In genomic region chr9:21995652-21996275, GRCh38 we compare ENCODE assay signal across 8 cellular contexts. TPM values are rescaled to one million over a fixed set of nuclear protein-coding genes. Genes with fewer than 3 reads are reported as not detected.
DNase-seq lines count a peak whose midpoint lies in the region; ATAC-seq, FAIRE-seq and TF ChIP-seq lines count a peak whose summit lies in the region.

No MANE protein-coding gene starts in this region.

- H3K4me3 Mint-ChIP-seq in activated T-helper 1 cell treated with anti-CD3 and anti-CD28 coated beads, Interleukin-12 subunit alpha, Interleukin-12 subunit beta, Interleukin-2, Interleukin-4 antibody, amounts not matched to agents 30 ng/mL and 10 ng/mL and 1 ng/mL, durations not matched to agents 14 hours and 24 hours and 36 hours = peak overlapping the region; percentile 94

- peaks cover 36% of the 10 kb centered on the region for H3K4me1 Mint-ChIP-seq in activated T-helper 1 cell treated with anti-CD3 and anti-CD28 coated beads, Interleukin-12 subunit alpha, Interleukin-12 subunit beta, Interleukin-2, Interleukin-4 antibody, amounts not matched to agents 30 ng/mL and 10 ng/mL and 1 ng/mL, durations not matched to agents 14 hours and 24 hours and 36 hours (ENCODE audit: low read depth)

- peak; percentile 41 to 77 (median 68) for ATAC-seq in pancreas

- DNase-seq in AG09319 (ENCODE audit: extremely low read depth, low read depth) (no peak), GM18507 (ENCODE audit: extremely low spot score, insufficient read length, low read depth) (no peak), LHCN-M2 (ENCODE audit: low read depth) (peak; percentile 56), cardiac muscle cell (ENCODE audit: low read depth in 1 of 2, low spot score in 1 of 2) (peak in 1 of 2 donors; percentile 43), pancreas (peak in 5 of 6 donors; percentile 34 to 81 (median 54)), NCI-H1048 (lab: John Stamatoyannopoulos, UW) (no peak), cerebellum (ENCODE audit: low spot score) (no peak)
- no peak for DNase-seq in activated T-helper 1 cell treated with anti-CD3 and anti-CD28 coated beads, Interleukin-12 subunit alpha, Interleukin-12 subunit beta, Interleukin-2, Interleukin-4 antibody, amounts not matched to agents 30 ng/mL and 10 ng/mL and 1 ng/mL, durations not matched to agents 14 hours and 24 hours and 36 hours (ENCODE audit: low spot score)

- H3K36me3 ChIP-seq in cardiac muscle cell (no peaks in the 10 kb centered on the region), pancreas (no peaks in the 10 kb centered on the region)

- H3K27me3 Mint-ChIP-seq in activated T-helper 1 cell treated with anti-CD3 and anti-CD28 coated beads, Interleukin-12 subunit alpha, Interleukin-12 subunit beta, Interleukin-2, Interleukin-4 antibody, amounts not matched to agents 30 ng/mL and 10 ng/mL and 1 ng/mL, durations not matched to agents 14 hours and 24 hours and 36 hours (ENCODE audit: insufficient read depth) = peaks cover 44% of the 10 kb centered on the region

- no peaks in the 10 kb centered on the region for H3K4me1 ChIP-seq in cardiac muscle cell (ENCODE audit: low read depth)
- H3K4me1 ChIP-seq in pancreas = peaks cover 0 to 4% (median 0%) of the 10 kb centered on the region in 3 donors

- peaks cover 17% of the 10 kb centered on the region for H3K36me3 Mint-ChIP-seq in activated T-helper 1 cell treated with anti-CD3 and anti-CD28 coated beads, Interleukin-12 subunit alpha, Interleukin-12 subunit beta, Interleukin-2, Interleukin-4 antibody, amounts not matched to agents 30 ng/mL and 10 ng/mL and 1 ng/mL, durations not matched to agents 14 hours and 24 hours and 36 hours (ENCODE audit: low read depth)

- H3K9me3 Mint-ChIP-seq in activated T-helper 1 cell treated with anti-CD3 and anti-CD28 coated beads, Interleukin-12 subunit alpha, Interleukin-12 subunit beta, Interleukin-2, Interleukin-4 antibody, amounts not matched to agents 30 ng/mL and 10 ng/mL and 1 ng/mL, durations not matched to agents 14 hours and 24 hours and 36 hours = no peaks in the 10 kb centered on the region

- intact Hi-C loops in activated T-helper 1 cell treated with anti-CD3 and anti-CD28 coated beads, Interleukin-12 subunit alpha, Interleukin-12 subunit beta, Interleukin-2, Interleukin-4 antibody, amounts not matched to agents 30 ng/mL and 10 ng/mL and 1 ng/mL, durations not matched to agents 14 hours and 24 hours and 36 hours (cut with micrococcal nuclease) = loop anchor here (1.0 kb wide), 3 partner anchors 8 to 124 kb away; no protein-coding TSS in a partner anchor
- intact Hi-C loops in pancreas (cut with DNase I) = no loop called here

- peak overlapping the region; percentile 97 for H3K27ac Mint-ChIP-seq in activated T-helper 1 cell treated with anti-CD3 and anti-CD28 coated beads, Interleukin-12 subunit alpha, Interleukin-12 subunit beta, Interleukin-2, Interleukin-4 antibody, amounts not matched to agents 30 ng/mL and 10 ng/mL and 1 ng/mL, durations not matched to agents 14 hours and 24 hours and 36 hours

- FAIRE-seq in GM18507 (lab: Jason Lieb, UNC) (peak; percentile 18), pancreas (lab: Jason Lieb, UNC) (no peak)

- H3K27me3 ChIP-seq in cardiac muscle cell (peaks cover 100% of the 10 kb centered on the region), pancreas (peaks cover 0 to 23% (median 4%) of the 10 kb centered on the region in 4 donors)

- H3K4me3 ChIP-seq in cardiac muscle cell (peak overlapping the region; percentile 40), pancreas (peak overlapping the region; percentile 73 to 78 (median 76))

- TF ChIP-seq CTCF in AG09319 (IDR thresholded peaks at IDR 0.05; ENCODE audit: low read depth, low read length) (peak; percentile 34), cardiac muscle cell (IDR thresholded peaks at IDR 0.05; ENCODE audit: low read depth, low read length) (peak; percentile 44), pancreas (IDR thresholded peaks at IDR 0.05) (no peak)

- 23 to 28% methylated on average over 45 to 51 of the region's 51 CpGs for WGBS in pancreas, 2 donors

- H3K27ac ChIP-seq in cardiac muscle cell = no peak overlapping the region
- peak overlapping the region in 1 of 4 donors; percentile 77 for H3K27ac ChIP-seq in pancreas

- H3K9me3 ChIP-seq in cardiac muscle cell (ENCODE audit: low read depth) (no peaks in the 10 kb centered on the region), pancreas (no peaks in the 10 kb centered on the region)

RNA-seq across cellular contexts. Expression of gene CDKN2B-AS1, which starts 1.2 kb away (rescaled TPM):
- total RNA-seq in LHCN-M2 (2014; rRNA removed) (2.9 and 6.2 TPM in 2 replicates), cardiac muscle cell (not detected in 2 replicates), pancreas (under 1 TPM in 4 of 6 donors, not detected in 2; 0.24 to 0.66 (median 0.44) TPM), cerebellum (not detected)
- 1.1 TPM for polyA plus RNA-seq in LHCN-M2 (2012)
- 1.2 and 1.4 TPM in 2 replicates for total RNA-seq in activated T-helper 1 cell treated with anti-CD3 and anti-CD28 coated beads, Interleukin-12 subunit alpha, Interleukin-12 subunit beta, Interleukin-2, Interleukin-4 antibody, amounts not matched to agents 30 ng/mL and 10 ng/mL and 1 ng/mL, durations not matched to agents 14 hours and 24 hours and 36 hours
- polyA plus RNA-seq in cardiac muscle cell (0.44 TPM in 1 of 2 replicates, not detected in the other), pancreas (under 1 TPM in 1 of 2 donors, not detected in 1; 0.92 TPM)

RNA-seq across cellular contexts. Expression of gene CDKN2A, which starts 1.6 kb away (rescaled TPM):
- total RNA-seq in LHCN-M2 (2014; rRNA removed) (310 and 321 TPM in 2 replicates), cardiac muscle cell (0.25 and 0.27 TPM in 2 replicates), pancreas (1 to 10 TPM in 5 of 6 donors, under 1 TPM in 1; 0.31 to 5.7 (median 2.1) TPM), cerebellum (not detected)
- polyA plus RNA-seq in LHCN-M2 (2012) = 269 TPM
- 5.0 and 5.4 TPM in 2 replicates for total RNA-seq in activated T-helper 1 cell treated with anti-CD3 and anti-CD28 coated beads, Interleukin-12 subunit alpha, Interleukin-12 subunit beta, Interleukin-2, Interleukin-4 antibody, amounts not matched to agents 30 ng/mL and 10 ng/mL and 1 ng/mL, durations not matched to agents 14 hours and 24 hours and 36 hours
- polyA plus RNA-seq in cardiac muscle cell (not detected in 2 replicates), pancreas (1 to 10 TPM; 2.1 to 4.3 TPM)

RNA-seq across cellular contexts. Expression of gene CDKN2B, which starts 13.3 kb away (rescaled TPM):
- total RNA-seq in LHCN-M2 (2014; rRNA removed) (8.8 and 14.2 TPM in 2 replicates), cardiac muscle cell (1.8 and 2.5 TPM in 2 replicates), pancreas (10 to 100 TPM in 1 of 6 donors, 1 to 10 TPM in 4, under 1 TPM in 1; 0.59 to 13.9 (median 2.4) TPM), cerebellum (0.09 TPM)
- polyA plus RNA-seq in LHCN-M2 (2012) = 7.7 TPM
- 0.73 and 0.76 TPM in 2 replicates for total RNA-seq in activated T-helper 1 cell treated with anti-CD3 and anti-CD28 coated beads, Interleukin-12 subunit alpha, Interleukin-12 subunit beta, Interleukin-2, Interleukin-4 antibody, amounts not matched to agents 30 ng/mL and 10 ng/mL and 1 ng/mL, durations not matched to agents 14 hours and 24 hours and 36 hours
- polyA plus RNA-seq in cardiac muscle cell (0.21 and 0.81 TPM in 2 replicates), pancreas (1 to 10 TPM; 1.3 to 2.2 TPM)

Comparison
In these comparisons a context has a peak if more than half of its experiments do, and no peak if none do; other contexts are left out.
1. DNase-seq: peak in LHCN-M2 (single experiment) and pancreas (5 of 6); none in AG09319 (single experiment), GM18507 (single experiment), activated T-helper 1 cell treated with anti-CD3 and anti-CD28 coated beads, Interleukin-12 subunit alpha, Interleukin-12 subunit beta, Interleukin-2, Interleukin-4 antibody, amounts not matched to agents 30 ng/mL and 10 ng/mL and 1 ng/mL, durations not matched to agents 14 hours and 24 hours and 36 hours (single experiment), NCI-H1048 (single experiment) and cerebellum (single experiment).
2. CTCF ChIP-seq: peak in AG09319 (single experiment) and cardiac muscle cell (single experiment); none in pancreas (0 of 4).
3. RNA of gene CDKN2A, which starts 1.6 kb away (total RNA-seq): 310 to 321 TPM in LHCN-M2; 5.0 to 5.4 TPM in activated T-helper 1 cell treated with anti-CD3 and anti-CD28 coated beads, Interleukin-12 subunit alpha, Interleukin-12 subunit beta, Interleukin-2, Interleukin-4 antibody, amounts not matched to agents 30 ng/mL and 10 ng/mL and 1 ng/mL, durations not matched to agents 14 hours and 24 hours and 36 hours, 0.31 to 5.7 TPM in pancreas, 0.25 to 0.27 TPM in cardiac muscle cell and not detected in cerebellum (single experiment); every median in the first group is over 10 times any median in the second.